Comparison of ENCODE assay signal across 10 cellular contexts in the genomic region with DNA sequence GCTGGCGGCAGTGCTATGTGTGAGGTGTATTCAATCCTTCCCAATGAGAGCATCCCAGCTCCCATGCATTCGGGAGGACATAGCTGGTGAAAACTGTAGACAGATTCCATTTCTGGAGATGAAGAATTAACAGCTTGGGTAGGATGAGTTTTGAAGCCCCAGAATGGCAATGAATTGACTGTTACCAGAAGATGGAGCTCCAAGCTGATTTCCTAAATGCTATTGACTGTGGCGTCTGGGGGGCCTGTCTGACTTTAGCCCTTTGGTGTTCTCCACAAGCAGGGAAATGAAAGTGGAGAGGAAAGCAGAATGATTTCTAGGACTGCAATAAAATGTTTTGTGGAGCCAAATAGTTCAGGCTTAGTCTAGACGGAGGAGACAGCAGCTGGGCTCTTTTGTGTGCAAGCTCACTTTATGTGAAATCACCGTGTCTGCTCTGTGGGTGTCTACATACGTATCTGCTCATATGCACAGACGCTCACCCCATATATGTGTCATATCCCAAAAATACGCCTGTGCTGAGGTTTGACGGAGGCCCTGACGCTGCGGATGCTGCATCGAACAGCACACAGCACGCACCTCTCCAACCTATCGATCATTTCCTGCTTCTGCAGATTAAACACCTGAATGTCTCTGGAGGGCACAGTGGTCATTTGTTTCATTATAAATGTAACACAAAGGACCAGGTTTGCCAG.
DNase-seq lines count a peak whose midpoint lies in the region; ATAC-seq and TF ChIP-seq lines count a peak whose summit lies in the region.
"Had no signal": no experiment of that assay in that cellular context is flagged by ENCODE, and none has a peak within 500 bp of the region (broad histone marks: within the 10 kb centered on the region; RNA-seq: fewer than 3 reads in every experiment).

No MANE protein-coding gene starts in this region.

- ATAC-seq in GM23338 = peak; percentile 54
- ATAC-seq in foreskin keratinocyte = no peak
- ATAC-seq in HG02970 (IDR thresholded peaks at IDR 0.05; ENCODE audit: low FRiP score, unreplicated experiment) = no peak

- no peaks in the 10 kb centered on the region for H3K9me2 ChIP-seq in GM23338 (ENCODE audit: insufficient read depth)

- H3K27me3 Mint-ChIP-seq in GM23338 (ENCODE audit: insufficient read depth, low read depth, poor library complexity) = peaks cover 1% of the 10 kb centered on the region
- H3K27me3 Mint-ChIP-seq in chondrocyte (ENCODE audit: low read depth) = peaks cover 25% of the 10 kb centered on the region

- H3K4me1 ChIP-seq in GM23338 (ENCODE audit: insufficient read depth) = no peaks in the 10 kb centered on the region
- no peaks in the 10 kb centered on the region for H3K4me1 ChIP-seq in foreskin keratinocyte
- H3K4me1 ChIP-seq in prostate gland (replicated peaks) = no peaks in the 10 kb centered on the region
- H3K4me1 ChIP-seq: vagina had no signal

- no peak overlapping the region for H3K27ac ChIP-seq in C4-2B
- H3K27ac ChIP-seq in GM23338 (ENCODE audit: low read depth) = no peak overlapping the region
- H3K27ac ChIP-seq in foreskin keratinocyte = no peak overlapping the region
- H3K27ac ChIP-seq in prostate gland = no peak overlapping the region
- H3K27ac ChIP-seq: vagina had no signal

- H4K20me1 ChIP-seq in GM23338 (replicated peaks; ENCODE audit: insufficient read depth) = no peaks in the 10 kb centered on the region

- no peaks in the 10 kb centered on the region for H3F3A ChIP-seq in GM23338 (replicated peaks; ENCODE audit: low read depth)

- TF ChIP-seq CTCF in C4-2B (conservative IDR thresholded peaks at IDR 0.05) (peak; percentile 29), GM23338 (conservative IDR thresholded peaks at IDR 0.05; ENCODE audit: low read depth in 2 of 2) (peak; percentile 42 to 67), chondrocyte (IDR thresholded peaks at IDR 0.05) (peak; percentile 79), foreskin keratinocyte (conservative IDR thresholded peaks at IDR 0.05) (no peak), GM20000 (IDR thresholded peaks at IDR 0.05; ENCODE audit: extremely low read depth, missing control alignments) (no peak), prostate gland (IDR thresholded peaks at IDR 0.05) (no peak)

- H2AFZ ChIP-seq in GM23338 = no peak overlapping the region; the same call in none of the 2 replicates

- no peaks in the 10 kb centered on the region for H3K79me2 ChIP-seq in GM23338 (replicated peaks; ENCODE audit: insufficient read depth)

- peak overlapping the region; percentile 64; the same call in 1 of the 2 replicates for H3K27ac Mint-ChIP-seq in GM23338
- H3K27ac Mint-ChIP-seq in chondrocyte (ENCODE audit: unreplicated experiment) = no peak overlapping the region

- H3K27me3 ChIP-seq in GM23338 (ENCODE audit: insufficient read depth) = no peaks in the 10 kb centered on the region
- H3K27me3 ChIP-seq in foreskin keratinocyte = no peaks in the 10 kb centered on the region
- peaks cover 3% of the 10 kb centered on the region for H3K27me3 ChIP-seq in prostate gland (replicated peaks; ENCODE audit: insufficient read depth)
- H3K27me3 ChIP-seq: vagina had no signal

- WGBS in prostate gland = 27% methylated on average over 14 of the region's 14 CpGs

- H3K9me3 Mint-ChIP-seq in GM23338 = no peaks in the 10 kb centered on the region
- H3K9me3 Mint-ChIP-seq in chondrocyte (ENCODE audit: low read depth) = no peaks in the 10 kb centered on the region

- H3K36me3 ChIP-seq in GM23338 (ENCODE audit: insufficient read depth) = no peaks in the 10 kb centered on the region
- H3K36me3 ChIP-seq in prostate gland = no peaks in the 10 kb centered on the region
- H3K36me3 ChIP-seq: vagina had no signal

- intact Hi-C loops in prostate gland (cut with DNase I) = no loop called here

- H3K4me3 ChIP-seq in GM23338 = no peak overlapping the region
- H3K4me3 ChIP-seq in prostate gland = no peak overlapping the region
- H3K4me3 ChIP-seq: vagina had no signal

- H3K36me3 Mint-ChIP-seq in GM23338 (ENCODE audit: low read depth) (no peaks in the 10 kb centered on the region), chondrocyte (ENCODE audit: low read depth) (no peaks in the 10 kb centered on the region)

- H3K4me2 ChIP-seq in GM23338 = no peak overlapping the region

- DNase-seq in GM23338 (ENCODE audit: low spot score) (peak; percentile 48), chondrocyte (ENCODE audit: low spot score) (no peak), midbrain (lab: John Stamatoyannopoulos, UW) (peak; percentile 68), foreskin keratinocyte (no peak), GM20000 (ENCODE audit: low spot score) (no peak), prostate gland (ENCODE audit: low spot score) (no peak)
- DNase-seq: NCI-H748 treated with DMSO at 0.1 percent for 48 hours had no signal

- H3K4me3 Mint-ChIP-seq in GM23338 (no peak overlapping the region), chondrocyte (ENCODE audit: unreplicated experiment) (no peak overlapping the region)

- H3K9me3 ChIP-seq in prostate gland = no peaks in the 10 kb centered on the region
- H3K9me3 ChIP-seq: vagina had no signal

- TF ChIP-seq POLR2A in prostate gland (IDR thresholded peaks at IDR 0.05) = no peak

- H3K4me1 Mint-ChIP-seq in GM23338 (peaks cover 15% of the 10 kb centered on the region), chondrocyte (ENCODE audit: low read depth) (peaks cover 7% of the 10 kb centered on the region)

TF ChIP-seq in GM23338, 12 proteins besides CTCF, POLR2A, EP300 and RAD21:
- no peak for TF ChIP-seq CREB1 (CRISPR knock-in tag; IDR thresholded peaks at IDR 0.05; ENCODE audit: low read depth)
TF ChIP-seq in GM23338: peak in this region for 0.

Comparison
In these comparisons a context has a peak if more than half of its experiments do, and no peak if none do; other contexts are left out.
1. CTCF ChIP-seq: peak in C4-2B (single experiment), GM23338 (2 of 2) and chondrocyte (single experiment); none in foreskin keratinocyte (single experiment), GM20000 (single experiment) and prostate gland (0 of 4).
2. DNase-seq: peak in GM23338 (single experiment) and midbrain (single experiment); none in chondrocyte (single experiment), foreskin keratinocyte (0 of 2), GM20000 (single experiment) and prostate gland (single experiment).